In the genomic region with DNA sequence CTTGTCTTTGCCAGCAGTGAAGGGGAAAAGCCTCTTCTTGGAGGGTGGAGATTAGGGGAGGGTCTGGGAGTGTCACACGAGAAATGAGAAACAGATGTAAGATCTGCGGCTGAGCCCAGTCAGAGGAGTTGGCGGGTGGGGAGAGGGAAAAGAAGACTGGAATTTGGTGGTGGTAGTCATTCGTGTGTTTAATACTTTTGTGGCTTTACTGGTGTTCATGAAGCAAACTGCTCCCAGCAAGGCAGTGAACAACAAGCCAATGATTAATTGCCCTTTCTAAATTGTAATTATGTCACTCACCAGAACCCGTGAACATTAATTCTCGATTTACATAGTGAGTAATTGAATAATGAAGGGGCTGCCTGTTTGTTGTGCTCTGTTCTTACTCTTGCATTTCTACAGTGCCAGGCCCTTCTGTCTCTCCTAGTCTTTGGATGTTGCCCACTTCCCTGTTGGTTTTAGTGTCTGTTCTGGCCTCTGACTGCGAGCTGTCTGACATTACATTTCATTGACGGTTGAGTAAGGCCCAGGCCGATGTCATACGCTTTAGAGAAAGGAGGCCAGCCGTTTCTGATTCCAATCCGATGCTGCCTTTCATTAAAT, we compare ENCODE assay signal across 10 cellular contexts.
DNase-seq lines count a peak whose midpoint lies in the region; ATAC-seq, FAIRE-seq and TF ChIP-seq lines count a peak whose summit lies in the region.
"Had no signal": no experiment of that assay in that cellular context is flagged by ENCODE, and none has a peak within 500 bp of the region (broad histone marks: within the 10 kb centered on the region; RNA-seq: fewer than 3 reads in every experiment).

No MANE protein-coding gene starts in this region.

- POLR2A ChIA-PET in RWPE1 (lab: Yijun Ruan, JAX; ENCODE audit: low non-redundant PET), result interaction anchor here (0.6 kb wide), 1 partner anchor 210 kb away, joined by 4 read pairs; no protein-coding TSS in a partner anchor

- FAIRE-seq in small intestine (lab: Jason Lieb, UNC), result no peak
- FAIRE-seq: islet of Langerhans had no signal

- no peaks in the 10 kb centered on the region for H3K36me3 ChIP-seq in small intestine (ENCODE audit: control insufficient read depth in 2 of 2, insufficient read depth in 2 of 2, low read length in 2 of 2)

- ATAC-seq in omental fat pad (ENCODE audit: low FRiP score) (peak; percentile 65), GM19351 (IDR thresholded peaks at IDR 0.05; ENCODE audit: unreplicated experiment) (no peak)

- CTCF ChIA-PET in RWPE1 (lab: Yijun Ruan, JAX), result no interaction called here

- H3K27ac ChIP-seq in RWPE1, result peak overlapping the region; percentile 91
- no peak overlapping the region for H3K27ac ChIP-seq in small intestine (ENCODE audit: low read depth in 1 of 2, low read length in 1 of 2)

- 79 to 93% (median 88%) methylated on average over 12 of the region's 12 CpGs for WGBS in small intestine, 3 donors

- no peaks in the 10 kb centered on the region for H3K4me1 ChIP-seq in small intestine (ENCODE audit: control insufficient read depth in 2 of 2, insufficient read depth in 1 of 2, low read depth in 1 of 2, low read length in 1 of 2)

- TF ChIP-seq CTCF in RWPE1 (conservative IDR thresholded peaks at IDR 0.05; ENCODE audit: low read depth) (no peak), fibroblast of the aortic adventitia (IDR thresholded peaks at IDR 0.05; ENCODE audit: insufficient read depth, low read length) (no peak), omental fat pad (IDR thresholded peaks at IDR 0.05) (no peak)

- DNase-seq in Daoy (ENCODE audit: low read depth) (peak; percentile 89), RWPE1 (ENCODE audit: low spot score) (peak; percentile 36), fibroblast of the aortic adventitia (ENCODE audit: low read depth) (peak; percentile 96), omental fat pad (ENCODE audit: low spot score) (no peak), small intestine (no peak), SIG-M5 treated with dmso at 0.1 percent for 504 hours (lab: John Stamatoyannopoulos, UW; ENCODE audit: unreplicated experiment) (no peak), iPS-NIHi7 (ENCODE audit: extremely low spot score) (no peak)
- DNase-seq: DND-41 had no signal

- no peaks in the 10 kb centered on the region for H3K9me3 ChIP-seq in small intestine (ENCODE audit: control insufficient read depth, low read depth)

- no peaks in the 10 kb centered on the region for H3K27me3 ChIP-seq in small intestine (ENCODE audit: control insufficient read depth in 2 of 2, insufficient read depth in 2 of 2, low read length in 2 of 2)

- H3K4me3 ChIP-seq in fibroblast of the aortic adventitia (ENCODE audit: low read depth, low read length) (no peak overlapping the region), small intestine (ENCODE audit: low read depth in 1 of 2, low read length in 2 of 2) (no peak overlapping the region)

Comparison
In these comparisons a context has a peak if more than half of its experiments do, and no peak if none do; other contexts are left out.
1. DNase-seq: peak in Daoy (single experiment), RWPE1 (single experiment) and fibroblast of the aortic adventitia (single experiment); none in omental fat pad (single experiment), small intestine (single experiment), SIG-M5 treated with dmso at 0.1 percent for 504 hours (single experiment) and iPS-NIHi7 (single experiment).